18 cellular contexts compared by ENCODE assay signal in genomic region chr10:27038168-27038567, GRCh38.
DNase-seq lines count a peak whose midpoint lies in the region; ATAC-seq, FAIRE-seq and TF ChIP-seq lines count a peak whose summit lies in the region.
"Had no signal": no experiment of that assay in that cellular context is flagged by ENCODE, and none has a peak within 500 bp of the region (broad histone marks: within the 10 kb centered on the region; RNA-seq: fewer than 3 reads in every experiment).

No MANE protein-coding gene starts in this region.

- TF ChIP-seq CTCF in HepG2 (CRISPR knock-in tag; IDR thresholded peaks at IDR 0.05) (no peak), right lobe of liver (IDR thresholded peaks at IDR 0.05) (no peak), K562 (IDR thresholded peaks at IDR 0.05 in 2 of 3, conservative IDR thresholded peaks at IDR 0.05 in 1 of 3; ENCODE audit: insufficient read depth in 2 of 3, low read depth in 1 of 3, low read length in 3 of 3) (no peak), sigmoid colon (IDR thresholded peaks at IDR 0.05) (no peak)

- H3K4me2 ChIP-seq in HepG2 (ENCODE audit: low read depth, low read length) (no peak overlapping the region), K562 (ENCODE audit: insufficient read depth, low read length) (no peak overlapping the region)
- H3K4me2 ChIP-seq: BLaER1 treated with 17β-estradiol and CSF1 and Interleukin-3, amounts not matched to agents 10 nM and 100 nM had no signal

- H3K27ac ChIP-seq in HepG2 (ENCODE audit: extremely low read length, insufficient read depth, low read length) (no peak overlapping the region), right lobe of liver (no peak overlapping the region), K562 (ENCODE audit: extremely low read depth, low read depth, low read length) (no peak overlapping the region), sigmoid colon (no peak overlapping the region)
- H3K27ac ChIP-seq: BLaER1 treated with 17β-estradiol and CSF1 and Interleukin-3, amounts not matched to agents 10 nM and 100 nM; C4-2B had no signal

- ATAC-seq in HepG2 (no peak), right lobe of liver (no peak), K562 (no peak)
- ATAC-seq: CD8-positive, alpha-beta T cell had no signal

- in situ Hi-C loops in HepG2 (cut with HindIII; ENCODE audit: extremely low pct_ligation_motif_present, low pct_unique_long_range_greater_than_20kb): no loop called here
- in situ Hi-C loops in K562 (cut with MboI): no loop called here

- BruUV-seq in HepG2 (replicated peaks; lab: Mats Ljungman, UMichigan): no TSS peak
- no TSS peak for BruUV-seq in K562 (replicated peaks; lab: Mats Ljungman, UMichigan)

- no peak for TF ChIP-seq POLR2A in HepG2 (IDR thresholded peaks at IDR 0.05; ENCODE audit: insufficient read depth in 1 of 2, low read depth in 2 of 2, low read length in 2 of 2)
- no peak for TF ChIP-seq POLR2A in right lobe of liver (IDR thresholded peaks at IDR 0.05)
- no peak for TF ChIP-seq POLR2A in K562 (conservative IDR thresholded peaks at IDR 0.05)
- no peak for TF ChIP-seq POLR2A in sigmoid colon (IDR thresholded peaks at IDR 0.05)

- H3K9ac ChIP-seq in HepG2 (ENCODE audit: insufficient read depth, low read depth, low read length) (no peak overlapping the region), K562 (ENCODE audit: insufficient read depth in 1 of 2, low read depth in 2 of 2, low read length in 2 of 2) (no peak overlapping the region)
- H3K9ac ChIP-seq: BLaER1 treated with 17β-estradiol and CSF1 and Interleukin-3, amounts not matched to agents 10 nM and 100 nM had no signal

- no peaks in the 10 kb centered on the region for H3K9me1 ChIP-seq in K562 (ENCODE audit: control insufficient read depth, insufficient read depth, low read length)

- H3K27me3 ChIP-seq in HepG2 (ENCODE audit: control insufficient read depth in 1 of 2, insufficient read depth in 2 of 2, low read length in 2 of 2): no peaks in the 10 kb centered on the region
- H3K27me3 ChIP-seq in right lobe of liver: no peaks in the 10 kb centered on the region
- no peaks in the 10 kb centered on the region; a peak in 1 of 5 replicates for H3K27me3 ChIP-seq in K562 (ENCODE audit: control insufficient read depth in 2 of 2, insufficient read depth in 2 of 2, low read length in 2 of 2)
- no peaks in the 10 kb centered on the region for H3K27me3 ChIP-seq in sigmoid colon
- H3K27me3 ChIP-seq: BLaER1 treated with 17β-estradiol and CSF1 and Interleukin-3, amounts not matched to agents 10 nM and 100 nM had no signal

- H3K4me3 ChIP-seq in HepG2 (replicated peaks in 1 of 3; ENCODE audit: insufficient read depth in 1 of 3, low read depth in 2 of 3, low read length in 3 of 3) (no peak overlapping the region), right lobe of liver (no peak overlapping the region), K562 (no peak overlapping the region), sigmoid colon (no peak overlapping the region)
- H3K4me3 ChIP-seq: BLaER1 treated with 17β-estradiol and CSF1 and Interleukin-3, amounts not matched to agents 10 nM and 100 nM had no signal

- over 99% methylated on average over 5 of the region's 5 CpGs for WGBS in HepG2 (ENCODE audit: low lambda C conversion rate)
- WGBS in right lobe of liver (ENCODE audit: insufficient coverage, low coverage, low lambda C conversion rate, missing lambda C conversion rate): no CpG with 5 or more reads among the region's 5 CpGs
- WGBS in K562 (ENCODE audit: insufficient coverage, low coverage, missing lambda C conversion rate): 91% methylated on average over 5 of the region's 5 CpGs
- WGBS in sigmoid colon, 2 donors: 98 to 99% methylated on average over 5 of the region's 5 CpGs

- H3K36me3 ChIP-seq in HepG2 (replicated peaks in 1 of 2; ENCODE audit: control insufficient read depth in 1 of 2, insufficient read depth in 2 of 2, low read length in 2 of 2): peaks cover 3 to 36% of the 10 kb centered on the region in 2 experiments
- H3K36me3 ChIP-seq in right lobe of liver: peaks cover 0 to 12% (median 5%) of the 10 kb centered on the region in 4 donors
- peaks cover 24% of the 10 kb centered on the region; the same call in 2 of the 3 replicates for H3K36me3 ChIP-seq in K562 (ENCODE audit: control insufficient read depth, insufficient read depth, low read length)
- H3K36me3 ChIP-seq in sigmoid colon: peaks cover 4 to 79% (median 7%) of the 10 kb centered on the region in 4 donors

- no peaks in the 10 kb centered on the region for H3K79me2 ChIP-seq in HepG2 (ENCODE audit: insufficient read depth, low read length)
- H3K79me2 ChIP-seq in K562 (ENCODE audit: control insufficient read depth, insufficient read depth, low read length): no peaks in the 10 kb centered on the region

- FAIRE-seq in HepG2 (lab: Jason Lieb, UNC): no peak
- FAIRE-seq in K562 (lab: Jason Lieb, UNC): no peak
- FAIRE-seq: D721Med, GM12891 had no signal

- CTCF ChIA-PET in HepG2 (lab: Yijun Ruan, JAX; ENCODE audit: low intra/inter-chr PET ratio, low total read pairs): no interaction called here
- CTCF ChIA-PET in K562 (lab: Yijun Ruan, JAX; ENCODE audit: low intra/inter-chr PET ratio): no interaction called here

- H2AFZ ChIP-seq in HepG2 (ENCODE audit: low read length) (no peak overlapping the region), K562 (ENCODE audit: low read depth, low read length) (no peak overlapping the region)

- H4K20me1 ChIP-seq in HepG2 (ENCODE audit: insufficient read depth, low read length): no peaks in the 10 kb centered on the region
- no peaks in the 10 kb centered on the region for H4K20me1 ChIP-seq in K562 (replicated peaks; ENCODE audit: control insufficient read depth, insufficient read depth, low read length)
- H4K20me1 ChIP-seq: BLaER1 treated with 17β-estradiol and CSF1 and Interleukin-3, amounts not matched to agents 10 nM and 100 nM had no signal

- TF ChIP-seq RAD21 in HepG2 (CRISPR knock-in tag; IDR thresholded peaks at IDR 0.05): no peak
- TF ChIP-seq RAD21 in K562 (CRISPR knock-in tag; conservative IDR thresholded peaks at IDR 0.05 in 1 of 2, IDR thresholded peaks at IDR 0.05 in 1 of 2): no peak

- DNase-seq in HepG2 (ENCODE audit: low spot score) (no peak), right lobe of liver (no peak), K562 (ENCODE audit: extremely low read depth in 1 of 4, low spot score in 3 of 4) (no peak), sigmoid colon (peak; percentile 21), Ammon's horn (ENCODE audit: low spot score) (no peak), NCI-H2227 treated with DMSO at 0.1 percent for 48 hours (lab: John Stamatoyannopoulos, UW) (no peak)
- DNase-seq: 8988T; ACHN; Caco-2; Calu3; CD4-positive, alpha-beta T cell; CD8-positive, alpha-beta T cell; DMS79 treated with DMSO at 0.1 percent for 48 hours; GF-D8 had no signal

- H3K4me1 ChIP-seq in HepG2 (ENCODE audit: insufficient read depth, low read length) (no peaks in the 10 kb centered on the region), right lobe of liver (no peaks in the 10 kb centered on the region), K562 (replicated peaks in 1 of 2; ENCODE audit: control insufficient read depth in 2 of 2, insufficient read depth in 2 of 2, low read length in 2 of 2) (no peaks in the 10 kb centered on the region), sigmoid colon (no peaks in the 10 kb centered on the region)

- POLR2A ChIA-PET in HepG2 (lab: Yijun Ruan, JAX): no interaction called here
- POLR2A ChIA-PET in K562 (lab: Yijun Ruan, JAX): no interaction called here

- intact Hi-C loops in HepG2 (cut with micrococcal nuclease; ENCODE audit: unreplicated experiment): no loop called here
- intact Hi-C loops in right lobe of liver (cut with DNase I): no loop called here
- intact Hi-C loops in K562 (cut with micrococcal nuclease): no loop called here
- intact Hi-C loops in sigmoid colon (cut with DNase I): no loop called here

- H3K9me3 ChIP-seq in HepG2 (ENCODE audit: low read length) (no peaks in the 10 kb centered on the region), right lobe of liver (no peaks in the 10 kb centered on the region), K562 (replicated peaks; ENCODE audit: control insufficient read depth, insufficient read depth, low read depth, low read length) (no peaks in the 10 kb centered on the region), sigmoid colon (no peaks in the 10 kb centered on the region)
- H3K9me3 ChIP-seq: BLaER1 treated with 17β-estradiol and CSF1 and Interleukin-3, amounts not matched to agents 10 nM and 100 nM; Caco-2 had no signal

- TF ChIP-seq EP300 in HepG2 (IDR thresholded peaks at IDR 0.05; ENCODE audit: low read depth in 2 of 2, low read length in 2 of 2) (no peak), HepG2 (CRISPR knock-in tag; IDR thresholded peaks at IDR 0.05; ENCODE audit: borderline replicate concordance) (no peak), K562 (IDR thresholded peaks at IDR 0.05; ENCODE audit: low read length) (no peak), sigmoid colon (IDR thresholded peaks at IDR 0.05) (no peak)

TF ChIP-seq in HepG2, 621 proteins besides CTCF, POLR2A, EP300 and RAD21:
- TF ChIP-seq LCORL (IDR thresholded peaks at IDR 0.05) (peak; percentile 39; the same call in 1 of the 2 replicates), LCORL (CRISPR knock-in tag; IDR thresholded peaks at IDR 0.05) (no peak), ZBTB43 (CRISPR knock-in tag; conservative IDR thresholded peaks at IDR 0.05) (no peak)
TF ChIP-seq in HepG2: peak in this region for 1.

TF ChIP-seq in K562, 482 proteins besides CTCF, POLR2A, EP300 and RAD21:
- TF ChIP-seq NFIX (CRISPR knock-in tag; IDR thresholded peaks at IDR 0.05; ENCODE audit: low read depth) (peak; percentile 87), SMAD1 (IDR thresholded peaks at IDR 0.05; ENCODE audit: low read depth, low read length, partially characterized antibody) (no peak), SAFB (IDR thresholded peaks at IDR 0.05; ENCODE audit: borderline replicate concordance, low read depth, low read length) (no peak), NFIC (IDR thresholded peaks at IDR 0.05) (peak; percentile 96), HDAC1 (IDR thresholded peaks at IDR 0.05) (no peak)
TF ChIP-seq in K562: peak in this region for 2.

Comparison
In these comparisons a context has a peak if more than half of its experiments do, and no peak if none do; other contexts are left out.
1. Of the 241 proteins assayed by ChIP-seq in both HepG2 and K562: peak only in HepG2: none; only in K562: NFIC; in both: none; in neither: 240.